In the genomic region with DNA sequence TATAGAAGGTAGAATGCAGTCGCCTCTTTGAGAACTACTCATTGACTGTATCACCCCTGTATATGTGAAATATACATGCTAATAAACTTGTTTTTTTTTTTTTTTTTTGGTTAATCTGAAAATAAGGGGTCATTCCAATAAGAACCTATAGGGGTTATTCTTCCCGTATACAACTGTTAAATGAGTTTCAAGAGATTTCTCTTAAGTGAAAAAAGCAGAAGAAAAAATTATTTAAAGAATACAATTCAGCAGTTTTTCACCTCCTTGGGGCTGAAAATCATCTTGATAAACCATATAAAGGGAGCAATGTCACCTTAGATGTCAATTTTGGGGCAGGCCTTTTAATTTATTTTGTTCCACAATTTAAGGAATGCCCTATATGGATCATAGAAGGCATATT, we compare ENCODE assay signal across 31 cellular contexts.
DNase-seq lines count a peak whose midpoint lies in the region; ATAC-seq, FAIRE-seq and TF ChIP-seq lines count a peak whose summit lies in the region.
"Had no signal": no experiment of that assay in that cellular context is flagged by ENCODE, and none has a peak within 500 bp of the region (broad histone marks: within the 10 kb centered on the region; RNA-seq: fewer than 3 reads in every experiment).

No MANE protein-coding gene starts in this region.

- H3K27ac ChIP-seq in SK-N-SH (ENCODE audit: low read depth in 2 of 2, low read length in 1 of 2) (no peak overlapping the region), GM12878 (ENCODE audit: control insufficient read depth, insufficient read depth) (no peak overlapping the region)
- H3K27ac ChIP-seq: 22Rv1, C4-2B, RWPE1 had no signal

- H3K4me3 ChIP-seq in SK-N-SH (ENCODE audit: low read depth in 2 of 2, low read length in 1 of 2) (no peak overlapping the region), GM12878 (no peak overlapping the region)

- 96% methylated on average over 2 of the region's 2 CpGs for WGBS in SK-N-SH (ENCODE audit: low lambda C conversion rate)
- 10% methylated on average over 2 of the region's 2 CpGs for WGBS in GM12878 (ENCODE audit: insufficient coverage, insufficient replicate concordance, low lambda C conversion rate, missing lambda C conversion rate)

- DNase-seq in SK-N-SH = no peak
- no peak for DNase-seq in GM12878 (ENCODE audit: low read depth, low spot score)
- DNase-seq in glutamatergic neuron = no peak
- no peak for DNase-seq in NK-92 treated with Interleukin-12 subunit alpha and Interleukin-12 subunit beta, amount 100 ng/mL, for 24 hours (lab: John Stamatoyannopoulos, UW)
- no peak for DNase-seq in nucleus accumbens (lab: John Stamatoyannopoulos, UW)
- DNase-seq: Caco-2; CD8-positive, alpha-beta T cell; DMS 273 treated with DMSO at 0.1 percent for 48 hours; DMS79; EL; GDM1; Kasumi-1; NCI-H1105 treated with DMSO at 0.1 percent for 48 hours; NCI-H146; NCI-H1930; NCI-H2107; NCI-H524; NCI-H748 treated with DMSO at 0.1 percent for 48 hours; SHP77 had no signal

- no peak overlapping the region for H3K4me3 Mint-ChIP-seq in glutamatergic neuron (ENCODE audit: unreplicated experiment)
- H3K4me3 Mint-ChIP-seq: B cell; CD8-positive, alpha-beta T cell had no signal

- H2AFZ ChIP-seq in SK-N-SH (ENCODE audit: low read depth) (no peak overlapping the region), GM12878 (ENCODE audit: control insufficient read depth, low read depth, low read length) (no peak overlapping the region)

- peaks cover 4% of the 10 kb centered on the region for H3K27me3 Mint-ChIP-seq in glutamatergic neuron (ENCODE audit: unreplicated experiment)

- no peak for TF ChIP-seq POLR2A in GM12878 (IDR thresholded peaks at IDR 0.05; ENCODE audit: low read depth, low read length)

- RAD21 ChIA-PET in GM12878 (lab: Charles Lee; ENCODE audit: unreplicated experiment) = interaction anchor here (0.8 to 5.9 kb wide), 13 partner anchors 14 to 188 kb away, joined by 4 to 110 read pairs (median 10); a partner anchor contains a TSS

- TF ChIP-seq EP300 in SK-N-SH (IDR thresholded peaks at IDR 0.05; ENCODE audit: borderline replicate concordance in 1 of 2, low read depth in 1 of 2, low read length in 1 of 2) = no peak
- no peak for TF ChIP-seq EP300 in GM12878 (IDR thresholded peaks at IDR 0.05; ENCODE audit: borderline replicate concordance in 1 of 2, control insufficient read depth in 1 of 2, low read depth in 2 of 2, low read length in 2 of 2)

- no peaks in the 10 kb centered on the region for H3K9me3 Mint-ChIP-seq in glutamatergic neuron (ENCODE audit: unreplicated experiment)
- H3K9me3 Mint-ChIP-seq: CD8-positive, alpha-beta T cell had no signal

- no TSS peak for BruUV-seq in GM12878 (replicated peaks; lab: Mats Ljungman, UMichigan)

- H3K4me1 Mint-ChIP-seq in glutamatergic neuron (ENCODE audit: low read depth, unreplicated experiment) = peaks cover 3% of the 10 kb centered on the region
- H3K4me1 Mint-ChIP-seq: B cell had no signal

- intact Hi-C loops in GM12878 (cut with micrococcal nuclease; ENCODE audit: unreplicated experiment) = loop anchor here (2.0 to 10.0 kb wide), 3 partner anchors 30 to 168 kb away; no protein-coding TSS in a partner anchor

- H3K27ac Mint-ChIP-seq in glutamatergic neuron (ENCODE audit: unreplicated experiment) = no peak overlapping the region
- H3K27ac Mint-ChIP-seq: B cell; CD8-positive, alpha-beta T cell had no signal

- in situ Hi-C loops in GM12878 (cut with MboI) = no loop called here

- H3K9ac ChIP-seq in SK-N-SH (no peak overlapping the region; the same call in 1 of the 2 replicates), GM12878 (ENCODE audit: control insufficient read depth, insufficient read depth, low read length) (no peak overlapping the region)

- SMC1A ChIA-PET in GM12878 (lab: Charles Lee; ENCODE audit: uncharacterized antibody, unreplicated experiment) = interaction anchor here (0.6 to 7.3 kb wide), 22 partner anchors 9 to 489 kb away, joined by 3 to 110 read pairs (median 8); a partner anchor contains a TSS

- H3K9me3 ChIP-seq in SK-N-SH (no peaks in the 10 kb centered on the region), GM12878 (replicated peaks; ENCODE audit: control insufficient read depth, insufficient read depth, low read length) (no peaks in the 10 kb centered on the region; the same call in 1 of the 3 replicates)
- H3K9me3 ChIP-seq: Caco-2 had no signal

- CTCF ChIA-PET in SK-N-SH (lab: Yijun Ruan, JAX) = interaction anchor here (0.7 to 6.6 kb wide), 30 partner anchors 9 to 421 kb away, joined by 3 to 93 read pairs (median 6); a partner anchor contains a TSS
- CTCF ChIA-PET in GM12878 (lab: Yijun Ruan, JAX) = interaction anchor here (0.8 to 8.0 kb wide), 26 partner anchors 9 to 415 kb away, joined by 3 to 163 read pairs (median 10); a partner anchor contains a TSS

- FAIRE-seq in GM12878 (lab: Jason Lieb, UNC) = no peak
- FAIRE-seq: GM12892, H1, HepG2 had no signal

- POLR2A ChIA-PET in SK-N-SH (lab: Yijun Ruan, JAX) (no interaction called here), GM12878 (lab: Charles Lee) (interaction anchor here (1.0 kb wide), 1 partner anchor 61 kb away, joined by 5 read pairs; no protein-coding TSS in a partner anchor)

- peaks cover 0 to 4% of the 10 kb centered on the region in 2 experiments; a peak in 3 of 4 replicates for H3K4me1 ChIP-seq in SK-N-SH (ENCODE audit: control insufficient read depth in 1 of 2, insufficient read depth in 2 of 2, low read depth in 1 of 2, low read length in 1 of 2)
- no peaks in the 10 kb centered on the region; the same call in 1 of the 2 replicates for H3K4me1 ChIP-seq in GM12878 (ENCODE audit: control insufficient read depth, insufficient read depth, low read length)

- H3K36me3 ChIP-seq in SK-N-SH (replicated peaks in 1 of 2; ENCODE audit: control insufficient read depth in 1 of 2, insufficient read depth in 2 of 2, low read length in 1 of 2) = peaks cover 32 to 44% of the 10 kb centered on the region in 2 experiments
- peaks cover 0 to under 1% of the 10 kb centered on the region in 2 experiments; a peak in 1 of 4 replicates for H3K36me3 ChIP-seq in GM12878 (ENCODE audit: control insufficient read depth in 2 of 2, insufficient read depth in 2 of 2, low read length in 1 of 2)

- H3K36me3 Mint-ChIP-seq in glutamatergic neuron (ENCODE audit: unreplicated experiment) = peaks cover 3% of the 10 kb centered on the region
- H3K36me3 Mint-ChIP-seq: CD8-positive, alpha-beta T cell had no signal

- ATAC-seq in SK-N-SH treated with all-trans-retinoic acid at 6 μM for 48 hours = no peak
- ATAC-seq in GM12878 = peak; percentile 13; the same call in 2 of the 3 replicates
- no peak for ATAC-seq in HG02973 (IDR thresholded peaks at IDR 0.05; ENCODE audit: unreplicated experiment)
- no peak for ATAC-seq in HG03571 (IDR thresholded peaks at IDR 0.05; ENCODE audit: unreplicated experiment)
- ATAC-seq: CD8-positive, alpha-beta T cell; HCT116; Panc1 had no signal

- H3K79me2 ChIP-seq in SK-N-SH (ENCODE audit: insufficient read depth) (no peaks in the 10 kb centered on the region), GM12878 (ENCODE audit: control insufficient read depth, insufficient read depth, low read length) (no peaks in the 10 kb centered on the region)

- TF ChIP-seq CTCF in SK-N-SH (IDR thresholded peaks at IDR 0.05) = peak; percentile 20; the same call in 1 of the 2 replicates
- no peak for TF ChIP-seq CTCF in GM12878 (IDR thresholded peaks at IDR 0.05 in 2 of 3, conservative IDR thresholded peaks at IDR 0.05 in 1 of 3; ENCODE audit: control insufficient read depth in 2 of 3, extremely low read depth in 1 of 3, insufficient read depth in 1 of 3, low read depth in 3 of 3, low read length in 3 of 3)
- peak; percentile 53 for TF ChIP-seq CTCF in glutamatergic neuron (IDR thresholded peaks at IDR 0.05; ENCODE audit: partially characterized antibody, unreplicated experiment)

- H3K4me2 ChIP-seq in SK-N-SH (no peak overlapping the region), GM12878 (ENCODE audit: control insufficient read depth, insufficient read depth) (no peak overlapping the region)

- no peak for TF ChIP-seq RAD21 in SK-N-SH (IDR thresholded peaks at IDR 0.05; ENCODE audit: low read length)
- no peak for TF ChIP-seq RAD21 in GM12878 (IDR thresholded peaks at IDR 0.05; ENCODE audit: insufficient read depth, low read depth, low read length)

- H3K9me2 ChIP-seq in SK-N-SH = no peaks in the 10 kb centered on the region

- H4K20me1 ChIP-seq in SK-N-SH (ENCODE audit: insufficient read depth) = 0 out of 2 replicates have a peak, but pooled peaks cover 4% of the 10 kb centered on the region
- H4K20me1 ChIP-seq in GM12878 (ENCODE audit: control insufficient read depth, insufficient read depth) = no peaks in the 10 kb centered on the region

- H3K27me3 ChIP-seq in SK-N-SH (ENCODE audit: insufficient read depth) (no peaks in the 10 kb centered on the region), GM12878 (replicated peaks in 1 of 2; ENCODE audit: control insufficient read depth in 2 of 2, insufficient read depth in 2 of 2, low read length in 1 of 2) (no peaks in the 10 kb centered on the region)

- peaks cover 11% of the 10 kb centered on the region for H3F3A ChIP-seq in SK-N-SH (replicated peaks; ENCODE audit: insufficient read depth)

TF ChIP-seq in SK-N-SH, 30 proteins besides CTCF, POLR2A, EP300 and RAD21 (continues in another document):
- TF ChIP-seq NRF1 (IDR thresholded peaks at IDR 0.05; ENCODE audit: low read depth, low read length) = no peak

TF ChIP-seq in SK-N-SH treated with all-trans-retinoic acid at 6 μM for 48 hours, 23 proteins besides CTCF, POLR2A, EP300 and RAD21:
- no peak for TF ChIP-seq ZNF70 (CRISPR knock-in tag; IDR thresholded peaks at IDR 0.05)
- no peak for TF ChIP-seq ESRRG (CRISPR knock-in tag; IDR thresholded peaks at IDR 0.05)
- TF ChIP-seq SNAI2 (CRISPR knock-in tag; IDR thresholded peaks at IDR 0.05) = no peak
- no peak for TF ChIP-seq ARNTL (CRISPR knock-in tag; IDR thresholded peaks at IDR 0.05; ENCODE audit: borderline replicate concordance, low read depth)

TF ChIP-seq in GM12878, 131 proteins besides CTCF, POLR2A, EP300 and RAD21 (continues in another document):
- TF ChIP-seq TBL1XR1 (IDR thresholded peaks at IDR 0.05; ENCODE audit: low read depth, low read length) = no peak
- TF ChIP-seq RUNX3 (IDR thresholded peaks at IDR 0.05; ENCODE audit: low read length) = no peak
- no peak for TF ChIP-seq POLR2AphosphoS2 (IDR thresholded peaks at IDR 0.05; ENCODE audit: low read depth, low read length)
- no peak for TF ChIP-seq MTA2 (IDR thresholded peaks at IDR 0.05; ENCODE audit: low read depth)
- no peak for TF ChIP-seq CEBPB (IDR thresholded peaks at IDR 0.05; ENCODE audit: borderline replicate concordance in 1 of 2, low read depth in 2 of 2, low read length in 2 of 2)
- no peak for TF ChIP-seq DPF2 (IDR thresholded peaks at IDR 0.05)
- no peak for TF ChIP-seq SRF (IDR thresholded peaks at IDR 0.05; ENCODE audit: low read depth in 2 of 2, low read length in 2 of 2)
- TF ChIP-seq CHD2 (IDR thresholded peaks at IDR 0.05; ENCODE audit: borderline replicate concordance, low read depth, low read length) = no peak

Comparison
In these comparisons a context has a peak if more than half of its experiments do, and no peak if none do; other contexts are left out.
1. CTCF ChIP-seq: peak in SK-N-SH (single experiment) and glutamatergic neuron (single experiment); none in GM12878 (0 of 3).